Comparison of ENCODE assay signal across 24 cellular contexts in the genomic region with DNA sequence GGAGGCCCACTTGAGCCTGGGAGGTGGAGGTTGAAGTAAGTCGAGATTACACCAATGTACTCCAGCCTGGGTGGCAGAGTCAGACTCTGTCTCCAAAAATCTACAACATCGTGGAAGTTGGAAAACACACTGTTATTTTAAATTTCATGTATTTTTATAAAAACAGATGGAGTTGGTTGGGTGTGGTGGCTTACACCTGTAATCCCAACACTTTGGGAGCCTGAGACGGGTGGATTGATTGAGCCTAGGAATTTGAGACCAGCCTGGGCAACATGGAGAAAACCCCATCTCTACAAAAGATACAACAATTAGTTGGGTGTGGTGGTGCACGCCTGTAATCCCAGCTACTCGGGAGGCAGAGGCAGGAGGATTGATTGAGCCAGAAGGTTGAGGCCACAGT. TPM values are rescaled to one million over a fixed set of nuclear protein-coding genes. Genes with fewer than 3 reads are reported as not detected.
DNase-seq lines count a peak whose midpoint lies in the region; ATAC-seq and TF ChIP-seq lines count a peak whose summit lies in the region.
"Had no signal": no experiment of that assay in that cellular context is flagged by ENCODE, and none has a peak within 500 bp of the region (broad histone marks: within the 10 kb centered on the region; RNA-seq: fewer than 3 reads in every experiment).

No MANE protein-coding gene starts in this region.

- H3K27ac Mint-ChIP-seq in natural killer cell = peak overlapping the region; percentile 47 to 81
- peak overlapping the region in 1 of 2 donors; percentile 56 for H3K27ac Mint-ChIP-seq in natural killer cell treated with Interleukin-12 subunit alpha and Interleukin-12 subunit beta and Interleukin-15 and Interleukin-18, amount 100 ng/mL, for 72 hours
- peak overlapping the region; percentile 35 to 64 for H3K27ac Mint-ChIP-seq in effector memory CD8-positive, alpha-beta T cell
- peak overlapping the region; percentile 70 for H3K27ac Mint-ChIP-seq in stimulated activated naive B cell treated with anti-CD40 and anti-IgM and Interleukin-4, amounts not matched to agents 10 μg/mL and 1 μg/mL and 100 μg/mL, for 72 hours

- TF ChIP-seq CTCF in natural killer cell (IDR thresholded peaks at IDR 0.05) = no peak

- H3K4me1 Mint-ChIP-seq in natural killer cell = peaks cover 21 to 35% of the 10 kb centered on the region in 2 donors
- H3K4me1 Mint-ChIP-seq in natural killer cell treated with Interleukin-12 subunit alpha and Interleukin-12 subunit beta and Interleukin-15 and Interleukin-18, amount 100 ng/mL, for 72 hours (ENCODE audit: low read depth in 2 of 2) = peaks cover 7 to 29% of the 10 kb centered on the region in 2 donors
- H3K4me1 Mint-ChIP-seq in effector memory CD8-positive, alpha-beta T cell (ENCODE audit: low read depth in 2 of 2) = peaks cover 9 to 14% of the 10 kb centered on the region in 2 donors
- peaks cover 6 to 15% of the 10 kb centered on the region in 2 donors for H3K4me1 Mint-ChIP-seq in stimulated activated naive B cell treated with anti-CD40 and anti-IgM and Interleukin-4, amounts not matched to agents 10 μg/mL and 1 μg/mL and 100 μg/mL, for 72 hours
- H3K4me1 Mint-ChIP-seq: CD14-positive monocyte had no signal

- peaks cover 0 to 3% of the 10 kb centered on the region in 2 donors for H3K9me3 Mint-ChIP-seq in natural killer cell
- peaks cover under 1% of the 10 kb centered on the region for H3K9me3 Mint-ChIP-seq in natural killer cell treated with Interleukin-12 subunit alpha and Interleukin-12 subunit beta and Interleukin-15 and Interleukin-18, amount 100 ng/mL, for 72 hours
- peaks cover 0 to 3% of the 10 kb centered on the region in 2 donors for H3K9me3 Mint-ChIP-seq in effector memory CD8-positive, alpha-beta T cell
- peaks cover 15 to 17% of the 10 kb centered on the region in 2 donors for H3K9me3 Mint-ChIP-seq in stimulated activated naive B cell treated with anti-CD40 and anti-IgM and Interleukin-4, amounts not matched to agents 10 μg/mL and 1 μg/mL and 100 μg/mL, for 72 hours

- H3K36me3 Mint-ChIP-seq in natural killer cell = peaks cover 39% of the 10 kb centered on the region
- peaks cover 46% of the 10 kb centered on the region for H3K36me3 Mint-ChIP-seq in natural killer cell treated with Interleukin-12 subunit alpha and Interleukin-12 subunit beta and Interleukin-15 and Interleukin-18, amount 100 ng/mL, for 72 hours
- H3K36me3 Mint-ChIP-seq in effector memory CD8-positive, alpha-beta T cell (ENCODE audit: insufficient read depth) = peaks cover 60% of the 10 kb centered on the region
- H3K36me3 Mint-ChIP-seq in stimulated activated naive B cell treated with anti-CD40 and anti-IgM and Interleukin-4, amounts not matched to agents 10 μg/mL and 1 μg/mL and 100 μg/mL, for 72 hours = peaks cover 68 to 83% of the 10 kb centered on the region in 2 donors

- no peak for DNase-seq in natural killer cell
- DNase-seq in natural killer cell treated with Interleukin-12 subunit alpha and Interleukin-12 subunit beta and Interleukin-15 and Interleukin-18, amount 100 ng/mL, for 72 hours (ENCODE audit: low spot score) = no peak
- no peak for DNase-seq in effector memory CD8-positive, alpha-beta T cell
- no peak for DNase-seq in stimulated activated naive B cell treated with anti-CD40 and anti-IgM and Interleukin-4, amounts not matched to agents 10 μg/mL and 1 μg/mL and 100 μg/mL, for 72 hours
- DNase-seq in stimulated activated CD4-positive, alpha-beta T cell treated with anti-CD3 and anti-CD28 coated beads, Interleukin-12 subunit alpha, Interleukin-12 subunit beta, amount 100 ng/mL, for 4 hours = no peak
- DNase-seq: AML-193; BE2C; C1 segment of cervical spinal cord; CD4-positive, alpha-beta memory T cell; CD4-positive, CD25-positive, alpha-beta regulatory T cell; CD8-positive, alpha-beta memory T cell; COR-L47; DMS 273 treated with DMSO at 0.1 percent for 48 hours; DMS153; DMS53; DMS79; DND-41; EL; GDM1 had no signal

- H3K27me3 Mint-ChIP-seq in natural killer cell (ENCODE audit: low read depth in 2 of 2) = no peaks in the 10 kb centered on the region
- H3K27me3 Mint-ChIP-seq in natural killer cell treated with Interleukin-12 subunit alpha and Interleukin-12 subunit beta and Interleukin-15 and Interleukin-18, amount 100 ng/mL, for 72 hours = no peaks in the 10 kb centered on the region
- H3K27me3 Mint-ChIP-seq in effector memory CD8-positive, alpha-beta T cell = no peaks in the 10 kb centered on the region
- H3K27me3 Mint-ChIP-seq in stimulated activated naive B cell treated with anti-CD40 and anti-IgM and Interleukin-4, amounts not matched to agents 10 μg/mL and 1 μg/mL and 100 μg/mL, for 72 hours = no peaks in the 10 kb centered on the region
- H3K27me3 Mint-ChIP-seq: CD4-positive, alpha-beta memory T cell; CD4-positive, CD25-positive, alpha-beta regulatory T cell; CD8-positive, alpha-beta memory T cell had no signal

- no peak for ATAC-seq in natural killer cell
- ATAC-seq in natural killer cell treated with Interleukin-12 subunit alpha and Interleukin-12 subunit beta and Interleukin-15 and Interleukin-18, amount 100 ng/mL, for 72 hours = no peak
- no peak for ATAC-seq in effector memory CD8-positive, alpha-beta T cell (replicated peaks)
- no peak for ATAC-seq in stimulated activated naive B cell treated with anti-CD40 and anti-IgM and Interleukin-4, amounts not matched to agents 10 μg/mL and 1 μg/mL and 100 μg/mL, for 72 hours (replicated peaks)
- ATAC-seq in HG02678 (IDR thresholded peaks at IDR 0.05; ENCODE audit: unreplicated experiment) = no peak
- no peak for ATAC-seq in GM21423 (IDR thresholded peaks at IDR 0.05; ENCODE audit: unreplicated experiment)
- ATAC-seq: A549, GM12878 had no signal

- H3K4me3 Mint-ChIP-seq in natural killer cell = no peak overlapping the region
- no peak overlapping the region for H3K4me3 Mint-ChIP-seq in natural killer cell treated with Interleukin-12 subunit alpha and Interleukin-12 subunit beta and Interleukin-15 and Interleukin-18, amount 100 ng/mL, for 72 hours
- H3K4me3 Mint-ChIP-seq in effector memory CD8-positive, alpha-beta T cell = no peak overlapping the region
- H3K4me3 Mint-ChIP-seq in stimulated activated naive B cell treated with anti-CD40 and anti-IgM and Interleukin-4, amounts not matched to agents 10 μg/mL and 1 μg/mL and 100 μg/mL, for 72 hours = no peak overlapping the region
- H3K4me3 Mint-ChIP-seq: CD14-positive monocyte; CD4-positive, alpha-beta memory T cell; CD4-positive, CD25-positive, alpha-beta regulatory T cell; CD8-positive, alpha-beta memory T cell had no signal

- intact Hi-C loops in natural killer cell (cut with micrococcal nuclease) = no loop called here

RNA-seq across cellular contexts. Expression of gene CLTCL1, which starts 52.0 kb away (rescaled TPM):
- 1 to 10 TPM in 2 of 3 donors, under 1 TPM in 1; 0.86 to 1.2 (median 1.2) TPM for total RNA-seq in natural killer cell
- 1 to 10 TPM in 1 of 2 donors, under 1 TPM in 1; 0.50 to 1.5 TPM for total RNA-seq in natural killer cell treated with Interleukin-12 subunit alpha and Interleukin-12 subunit beta and Interleukin-15 and Interleukin-18, amount 100 ng/mL, for 72 hours
